Comparison of ENCODE assay signal across 8 cellular contexts in genomic region chr7:97026705-97027426, GRCh38. TPM values are rescaled to one million over a fixed set of nuclear protein-coding genes. Genes with fewer than 3 reads are reported as not detected.
A peak's percentile ranks its signal among the peaks of the same experiment; 100 is the strongest.
DNase-seq lines count a peak whose midpoint lies in the region; ATAC-seq and TF ChIP-seq lines count a peak whose summit lies in the region.

No MANE protein-coding gene starts in this region.

- no peaks in the 10 kb centered on the region for H3K9me3 ChIP-seq in mucosa of stomach (ENCODE audit: control insufficient read depth, low read length)

- CTCF ChIA-PET in MCF 10A (lab: Yijun Ruan, JAX) = interaction anchor here (0.6 to 4.0 kb wide), 59 partner anchors 10 to 1309 kb away, joined by 3 to 36 read pairs (median 4); no protein-coding TSS in a partner anchor
- CTCF ChIA-PET in activated CD8-positive, alpha-beta memory T cell treated with anti-CD3 and anti-CD28 coated beads, Interleukin-2, amount 10 ng/mL, durations not matched to agents 7 days and 5 days (lab: Charles Lee) = interaction anchor here (0.8 to 2.5 kb wide), 22 partner anchors 8 to 1114 kb away, joined by 3 to 26 read pairs (median 5); no protein-coding TSS in a partner anchor

- H3K36me3 ChIP-seq in mucosa of stomach (ENCODE audit: control insufficient read depth, insufficient read depth, low read length) = no peaks in the 10 kb centered on the region

- peak; percentile 8 for ATAC-seq in HG03135 (IDR thresholded peaks at IDR 0.05; ENCODE audit: unreplicated experiment)
- no peak for ATAC-seq in activated CD8-positive, alpha-beta memory T cell treated with anti-CD3 and anti-CD28 coated beads, Interleukin-2, amount 10 ng/mL, durations not matched to agents 7 days and 5 days

- no peak for TF ChIP-seq CTCF in CD14-positive monocyte (IDR thresholded peaks at IDR 0.05)
- no peak for TF ChIP-seq CTCF in MCF 10A (IDR thresholded peaks at IDR 0.05; ENCODE audit: unreplicated experiment)

- H3K9me3 Mint-ChIP-seq in CD14-positive monocyte (peaks cover 0 to 29% (median 22%) of the 10 kb centered on the region in 7 donors), MCF 10A (ENCODE audit: unreplicated experiment) (no peaks in the 10 kb centered on the region)
- H3K9me3 Mint-ChIP-seq in activated CD8-positive, alpha-beta memory T cell treated with anti-CD3 and anti-CD28 coated beads, Interleukin-2, amount 10 ng/mL, durations not matched to agents 7 days and 5 days (ENCODE audit: low read depth) = no peaks in the 10 kb centered on the region

- peaks cover 40% of the 10 kb centered on the region for H3K4me1 Mint-ChIP-seq in CD14-positive monocyte
- H3K4me1 Mint-ChIP-seq in MCF 10A (ENCODE audit: insufficient read depth, unreplicated experiment) = peaks cover 8% of the 10 kb centered on the region
- H3K4me1 Mint-ChIP-seq in activated CD8-positive, alpha-beta memory T cell treated with anti-CD3 and anti-CD28 coated beads, Interleukin-2, amount 10 ng/mL, durations not matched to agents 7 days and 5 days = peaks cover 25% of the 10 kb centered on the region

- H3K9ac ChIP-seq in mucosa of stomach (ENCODE audit: low read length) = no peak overlapping the region

- DNase-seq in CD14-positive monocyte (ENCODE audit: low spot score) (no peak), MCF 10A (ENCODE audit: unreplicated experiment) (no peak), EL (no peak)
- no peak for DNase-seq in stimulated activated CD4-positive, alpha-beta T cell treated with anti-CD3 and anti-CD28 coated beads, Interleukin-2, amount 100 ng/mL, for 24 hours
- no peak for DNase-seq in stimulated activated CD4-positive, alpha-beta T cell treated with anti-CD3 and anti-CD28 coated beads, Interleukin-4, amount 100 ng/mL, for 1 hour
- DNase-seq in activated CD8-positive, alpha-beta memory T cell treated with anti-CD3 and anti-CD28 coated beads, Interleukin-2, amount 10 ng/mL, durations not matched to agents 7 days and 5 days = no peak

- H3K27me3 ChIP-seq in mucosa of stomach (ENCODE audit: control insufficient read depth, insufficient read depth, low read length) = peaks cover 60% of the 10 kb centered on the region

- peak overlapping the region; percentile 49 for H3K4me3 ChIP-seq in mucosa of stomach (ENCODE audit: low read length)

- H3K27me3 Mint-ChIP-seq in CD14-positive monocyte (ENCODE audit: low read depth in 3 of 3) (peaks cover 59 to 72% (median 61%) of the 10 kb centered on the region in 3 donors), MCF 10A (ENCODE audit: insufficient read depth, unreplicated experiment) (peaks cover 57% of the 10 kb centered on the region)
- H3K27me3 Mint-ChIP-seq in activated CD8-positive, alpha-beta memory T cell treated with anti-CD3 and anti-CD28 coated beads, Interleukin-2, amount 10 ng/mL, durations not matched to agents 7 days and 5 days = peaks cover 78% of the 10 kb centered on the region

- POLR2A ChIA-PET in MCF 10A (lab: Yijun Ruan, JAX) = interaction anchor here (0.6 to 1.6 kb wide), 3 partner anchors 12 to 617 kb away, joined by 3 to 5 read pairs (median 4); no protein-coding TSS in a partner anchor

- no TSS peak for BruUV-seq in MCF 10A (replicated peaks; lab: Mats Ljungman, UMichigan)

- H3K36me3 Mint-ChIP-seq in CD14-positive monocyte = peaks cover 7 to 8% of the 10 kb centered on the region in 2 donors
- H3K36me3 Mint-ChIP-seq in MCF 10A (ENCODE audit: insufficient read depth, unreplicated experiment) = no peaks in the 10 kb centered on the region
- peaks cover 3% of the 10 kb centered on the region for H3K36me3 Mint-ChIP-seq in activated CD8-positive, alpha-beta memory T cell treated with anti-CD3 and anti-CD28 coated beads, Interleukin-2, amount 10 ng/mL, durations not matched to agents 7 days and 5 days

- H3K4me1 ChIP-seq in mucosa of stomach (ENCODE audit: control insufficient read depth, insufficient read depth, low read length) = peaks cover 25% of the 10 kb centered on the region

- intact Hi-C loops in CD14-positive monocyte (cut with micrococcal nuclease) (loop anchor here (2.0 to 10.0 kb wide), 5 partner anchors 805 to 1110 kb away; no protein-coding TSS in a partner anchor), MCF 10A (cut with micrococcal nuclease) (loop anchor here (1.0 to 5.0 kb wide), 7 partner anchors 248 to 1111 kb away; partner anchors contain the start of gene SEM1)

- peak overlapping the region; percentile 81 to 91 for H3K4me3 Mint-ChIP-seq in CD14-positive monocyte
- peak overlapping the region; percentile 59 for H3K4me3 Mint-ChIP-seq in MCF 10A (ENCODE audit: unreplicated experiment)
- H3K4me3 Mint-ChIP-seq in activated CD8-positive, alpha-beta memory T cell treated with anti-CD3 and anti-CD28 coated beads, Interleukin-2, amount 10 ng/mL, durations not matched to agents 7 days and 5 days = no peak overlapping the region

- H3K27ac Mint-ChIP-seq in CD14-positive monocyte = no peak overlapping the region
- H3K27ac Mint-ChIP-seq in MCF 10A (ENCODE audit: low read depth, unreplicated experiment) = no peak overlapping the region
- H3K27ac Mint-ChIP-seq in activated CD8-positive, alpha-beta memory T cell treated with anti-CD3 and anti-CD28 coated beads, Interleukin-2, amount 10 ng/mL, durations not matched to agents 7 days and 5 days = no peak overlapping the region

RNA-seq across cellular contexts. Expression of gene DLX5, which starts 2.2 kb away (rescaled TPM):
- not detected for polyA plus RNA-seq in CD14-positive monocyte
- not detected in 2 replicates for total RNA-seq in MCF 10A (2022)
- not detected for total RNA-seq in activated CD8-positive, alpha-beta memory T cell treated with anti-CD3 and anti-CD28 coated beads, Interleukin-2, amount 10 ng/mL, durations not matched to agents 7 days and 5 days

RNA-seq across cellular contexts. Expression of gene DLX6, which starts 21.5 kb away (rescaled TPM):
- polyA plus RNA-seq in CD14-positive monocyte = not detected
- total RNA-seq in MCF 10A (2022) = not detected in 2 replicates
- not detected for total RNA-seq in activated CD8-positive, alpha-beta memory T cell treated with anti-CD3 and anti-CD28 coated beads, Interleukin-2, amount 10 ng/mL, durations not matched to agents 7 days and 5 days
